In genomic region chr11:68545347-68545746, GRCh38 we compare ENCODE assay signal across 28 cellular contexts.
DNase-seq lines count a peak whose midpoint lies in the region; ATAC-seq and TF ChIP-seq lines count a peak whose summit lies in the region.
"Had no signal": no experiment of that assay in that cellular context is flagged by ENCODE, and none has a peak within 500 bp of the region (broad histone marks: within the 10 kb centered on the region; RNA-seq: fewer than 3 reads in every experiment).

No MANE protein-coding gene starts in this region.

- no peaks in the 10 kb centered on the region for H3K27me3 Mint-ChIP-seq in activated naive CD4-positive, alpha-beta T cell treated with anti-CD3 and anti-CD28 coated beads, Interleukin-2, amount 50 U/mL, for 24 hours
- H3K27me3 Mint-ChIP-seq in activated naive CD4-positive, alpha-beta T cell treated with anti-CD3 and anti-CD28 coated beads, Interleukin-2, amount 10 ng/mL, durations not matched to agents 7 days and 5 days = no peaks in the 10 kb centered on the region
- no peaks in the 10 kb centered on the region for H3K27me3 Mint-ChIP-seq in CD8-positive, alpha-beta T cell (ENCODE audit: low read depth)
- H3K27me3 Mint-ChIP-seq in activated naive CD8-positive, alpha-beta T cell treated with anti-CD3 and anti-CD28 coated beads for 36 hours = no peaks in the 10 kb centered on the region
- H3K27me3 Mint-ChIP-seq: dendritic cell treated with granulocyte-macrophage colony-stimulating factor and Interleukin-4, amounts not matched to agents 40 ng/mL and 50 ng/mL, for 4 days had no signal

- POLR2A ChIA-PET in CD8-positive, alpha-beta T cell (lab: Charles Lee) = no interaction called here

- H3K36me3 Mint-ChIP-seq in activated naive CD4-positive, alpha-beta T cell treated with anti-CD3 and anti-CD28 coated beads, Interleukin-2, amount 50 U/mL, for 24 hours = peaks cover 15% of the 10 kb centered on the region
- H3K36me3 Mint-ChIP-seq in activated naive CD4-positive, alpha-beta T cell treated with anti-CD3 and anti-CD28 coated beads, Interleukin-2, amount 10 ng/mL, durations not matched to agents 7 days and 5 days = peaks cover 75% of the 10 kb centered on the region
- peaks cover 92% of the 10 kb centered on the region for H3K36me3 Mint-ChIP-seq in CD8-positive, alpha-beta T cell
- H3K36me3 Mint-ChIP-seq in activated naive CD8-positive, alpha-beta T cell treated with anti-CD3 and anti-CD28 coated beads for 36 hours = peaks cover 66% of the 10 kb centered on the region

- H3K27ac Mint-ChIP-seq in activated naive CD4-positive, alpha-beta T cell treated with anti-CD3 and anti-CD28 coated beads, Interleukin-2, amount 50 U/mL, for 24 hours = peak overlapping the region; percentile 68
- H3K27ac Mint-ChIP-seq in activated naive CD4-positive, alpha-beta T cell treated with anti-CD3 and anti-CD28 coated beads, Interleukin-2, amount 10 ng/mL, durations not matched to agents 7 days and 5 days = no peak overlapping the region
- H3K27ac Mint-ChIP-seq in CD8-positive, alpha-beta T cell = peak overlapping the region; percentile 8
- H3K27ac Mint-ChIP-seq in activated naive CD8-positive, alpha-beta T cell treated with anti-CD3 and anti-CD28 coated beads for 36 hours = peak overlapping the region; percentile 15
- H3K27ac Mint-ChIP-seq: dendritic cell treated with granulocyte-macrophage colony-stimulating factor and Interleukin-4, amounts not matched to agents 40 ng/mL and 50 ng/mL, for 4 days had no signal

- CTCF ChIA-PET in activated naive CD4-positive, alpha-beta T cell treated with anti-CD3 and anti-CD28 coated beads, Interleukin-2, amount 10 ng/mL, durations not matched to agents 7 days and 5 days (lab: Charles Lee) = no interaction called here
- CTCF ChIA-PET in CD8-positive, alpha-beta T cell (lab: Charles Lee) = interaction anchor here (1.2 kb wide), 1 partner anchor 13 kb away, joined by 3 read pairs; no protein-coding TSS in a partner anchor

- no peak overlapping the region for H3K9ac ChIP-seq in smooth muscle cell (ENCODE audit: low read depth)
- H3K9ac ChIP-seq: KMS-11 had no signal

- no peak for ATAC-seq in CD8-positive, alpha-beta T cell

- no peak overlapping the region for H3K4me2 ChIP-seq in smooth muscle cell
- H3K4me2 ChIP-seq: KMS-11 had no signal

- no peaks in the 10 kb centered on the region for H3K9me3 Mint-ChIP-seq in activated naive CD4-positive, alpha-beta T cell treated with anti-CD3 and anti-CD28 coated beads, Interleukin-2, amount 50 U/mL, for 24 hours
- H3K9me3 Mint-ChIP-seq in activated naive CD4-positive, alpha-beta T cell treated with anti-CD3 and anti-CD28 coated beads, Interleukin-2, amount 10 ng/mL, durations not matched to agents 7 days and 5 days = no peaks in the 10 kb centered on the region
- no peaks in the 10 kb centered on the region for H3K9me3 Mint-ChIP-seq in CD8-positive, alpha-beta T cell
- no peaks in the 10 kb centered on the region for H3K9me3 Mint-ChIP-seq in activated naive CD8-positive, alpha-beta T cell treated with anti-CD3 and anti-CD28 coated beads for 36 hours
- H3K9me3 Mint-ChIP-seq: dendritic cell treated with granulocyte-macrophage colony-stimulating factor and Interleukin-4, amounts not matched to agents 40 ng/mL and 50 ng/mL, for 4 days had no signal

- intact Hi-C loops in CD8-positive, alpha-beta T cell (cut with DNase I, micrococcal nuclease) = loop anchor here in 1 of 2 experiments (2.0 kb wide), 1 partner anchor 21 kb away; no protein-coding TSS in a partner anchor

- H3K9me3 ChIP-seq in CD8-positive, alpha-beta T cell (ENCODE audit: low read length) = no peaks in the 10 kb centered on the region
- H3K9me3 ChIP-seq in smooth muscle cell (replicated peaks; ENCODE audit: low read depth) = no peaks in the 10 kb centered on the region
- H3K9me3 ChIP-seq: BE2C, esophagus squamous epithelium, SJSA1, stomach, tibial artery had no signal

- peaks cover 32% of the 10 kb centered on the region for H3K36me3 ChIP-seq in CD8-positive, alpha-beta T cell (ENCODE audit: insufficient read depth, low read length)
- H3K36me3 ChIP-seq in smooth muscle cell (ENCODE audit: low read depth) = no peaks in the 10 kb centered on the region

- H3K4me1 Mint-ChIP-seq in activated naive CD4-positive, alpha-beta T cell treated with anti-CD3 and anti-CD28 coated beads, Interleukin-2, amount 50 U/mL, for 24 hours = peaks cover 86% of the 10 kb centered on the region
- peaks cover 54% of the 10 kb centered on the region for H3K4me1 Mint-ChIP-seq in activated naive CD4-positive, alpha-beta T cell treated with anti-CD3 and anti-CD28 coated beads, Interleukin-2, amount 10 ng/mL, durations not matched to agents 7 days and 5 days
- H3K4me1 Mint-ChIP-seq in CD8-positive, alpha-beta T cell (ENCODE audit: low read depth) = peaks cover 80% of the 10 kb centered on the region
- peaks cover 69% of the 10 kb centered on the region for H3K4me1 Mint-ChIP-seq in activated naive CD8-positive, alpha-beta T cell treated with anti-CD3 and anti-CD28 coated beads for 36 hours

- peaks cover 41% of the 10 kb centered on the region for H3K4me1 ChIP-seq in CD8-positive, alpha-beta T cell (ENCODE audit: insufficient read depth, low read length)
- no peaks in the 10 kb centered on the region for H3K4me1 ChIP-seq in smooth muscle cell (ENCODE audit: low read depth)
- H3K4me1 ChIP-seq: BE2C had no signal

- H3K27me3 ChIP-seq in CD8-positive, alpha-beta T cell (ENCODE audit: insufficient read depth, low read length) = no peaks in the 10 kb centered on the region
- no peaks in the 10 kb centered on the region for H3K27me3 ChIP-seq in smooth muscle cell (ENCODE audit: low read depth)
- H3K27me3 ChIP-seq: BE2C, esophagus squamous epithelium, SJSA1, stomach, tibial artery had no signal

- H3F3A ChIP-seq in smooth muscle cell (ENCODE audit: low read depth) = peaks cover 7% of the 10 kb centered on the region

- H4K20me1 ChIP-seq in smooth muscle cell (ENCODE audit: low read depth) = peaks cover 98% of the 10 kb centered on the region

- no peak for DNase-seq in activated naive CD4-positive, alpha-beta T cell treated with anti-CD3 and anti-CD28 coated beads, Interleukin-2, amount 10 ng/mL, durations not matched to agents 7 days and 5 days
- DNase-seq in CD8-positive, alpha-beta T cell = no peak
- DNase-seq in activated naive CD8-positive, alpha-beta T cell treated with anti-CD3 and anti-CD28 coated beads for 36 hours = no peak
- DNase-seq in smooth muscle cell (lab: John Stamatoyannopoulos, UW; ENCODE audit: unreplicated experiment) (no peak), HUDEP-2 (lab: John Stamatoyannopoulos, UW; ENCODE audit: unreplicated experiment in 76 of 76) (no peak), RKO (ENCODE audit: low spot score) (no peak)
- DNase-seq: ACHN; activated naive CD4-positive, alpha-beta T cell; activated T-cell treated with anti-CD3 and anti-CD28 coated beads for 4 hours; aorta; BE2C; esophagus squamous epithelium; hippocampal formation; mesendoderm; NCI-H1436; NCI-H2081 treated with DMSO at 0.1 percent for 48 hours; NCI-H748 treated with DMSO at 0.1 percent for 48 hours; occipital lobe; small intestine; stimulated activated CD4-positive, alpha-beta T cell treated with anti-CD3 and anti-CD28 coated beads, Interleukin-1b, Interleukin-23, amount 100 ng/mL, for 48 hours; stimulated activated CD8-positive, alpha-beta memory T cell treated with anti-CD3 and anti-CD28 coated beads, Interleukin-4, amount 100 ng/mL, for 48 hours; T-helper 1 cell; tibial artery had no signal

- no peak overlapping the region for H3K27ac ChIP-seq in CD8-positive, alpha-beta T cell (ENCODE audit: low read depth, low read length)
- peak overlapping the region; percentile 2 for H3K27ac ChIP-seq in smooth muscle cell (ENCODE audit: low read depth)
- H3K27ac ChIP-seq: KMS-11, SJSA1, stomach, tibial artery had no signal

- TF ChIP-seq CTCF in CD8-positive, alpha-beta T cell (IDR thresholded peaks at IDR 0.05) = no peak
- TF ChIP-seq CTCF in smooth muscle cell (IDR thresholded peaks at IDR 0.05; ENCODE audit: borderline replicate concordance, insufficient read depth, poor library complexity, severe bottlenecking) = no peak

- H3K4me3 Mint-ChIP-seq in activated naive CD4-positive, alpha-beta T cell treated with anti-CD3 and anti-CD28 coated beads, Interleukin-2, amount 50 U/mL, for 24 hours = no peak overlapping the region
- no peak overlapping the region for H3K4me3 Mint-ChIP-seq in activated naive CD4-positive, alpha-beta T cell treated with anti-CD3 and anti-CD28 coated beads, Interleukin-2, amount 10 ng/mL, durations not matched to agents 7 days and 5 days
- no peak overlapping the region for H3K4me3 Mint-ChIP-seq in CD8-positive, alpha-beta T cell
- no peak overlapping the region for H3K4me3 Mint-ChIP-seq in activated naive CD8-positive, alpha-beta T cell treated with anti-CD3 and anti-CD28 coated beads for 36 hours
- H3K4me3 Mint-ChIP-seq: dendritic cell treated with granulocyte-macrophage colony-stimulating factor and Interleukin-4, amounts not matched to agents 40 ng/mL and 50 ng/mL, for 4 days had no signal

- H3K79me2 ChIP-seq in smooth muscle cell (ENCODE audit: low read depth) = peaks cover 64% of the 10 kb centered on the region

- H2AFZ ChIP-seq in smooth muscle cell (ENCODE audit: low read depth) = no peak overlapping the region

- H3K4me3 ChIP-seq in CD8-positive, alpha-beta T cell (ENCODE audit: low read depth, low read length) = no peak overlapping the region
- H3K4me3 ChIP-seq in smooth muscle cell = no peak overlapping the region
- H3K4me3 ChIP-seq: esophagus squamous epithelium, SJSA1, stomach, tibial artery had no signal
